25 cellular contexts compared by ENCODE assay signal in the genomic region with DNA sequence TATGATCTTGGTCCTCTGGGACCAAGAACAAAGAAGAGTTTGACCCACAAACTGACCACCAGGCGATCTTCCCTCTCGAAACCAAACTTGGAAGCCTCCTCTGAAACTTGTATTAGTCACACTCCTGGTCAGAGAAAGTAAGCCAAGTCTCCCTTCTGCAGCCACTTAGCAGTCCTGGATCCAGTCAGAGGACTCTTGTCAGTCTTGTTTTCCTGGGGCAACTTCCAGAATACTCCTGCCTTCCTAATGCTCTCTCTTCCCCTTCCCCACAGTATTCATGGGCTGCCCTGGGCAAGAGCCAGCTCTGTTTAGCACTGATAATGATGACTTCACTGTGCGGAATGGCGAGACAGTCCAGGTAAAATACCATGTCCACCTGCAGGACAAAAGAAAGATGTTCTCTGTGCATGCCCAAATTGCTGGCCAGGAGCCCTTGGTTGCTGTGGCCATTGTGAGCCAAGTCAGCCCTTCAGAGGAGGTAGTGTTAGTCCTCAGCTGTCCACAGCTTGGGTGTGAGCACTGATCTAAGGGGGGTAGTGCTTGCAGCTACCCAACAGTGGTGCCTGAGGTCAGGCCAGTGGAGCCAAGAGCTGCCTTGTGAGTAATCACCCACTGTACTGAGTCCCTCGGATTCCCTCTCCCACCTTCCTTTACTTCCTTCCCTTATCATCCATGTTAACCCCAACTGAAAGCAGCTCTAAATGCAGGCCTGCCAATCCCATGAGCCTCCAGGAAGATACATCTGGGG. TPM values are rescaled to one million over a fixed set of nuclear protein-coding genes. Genes with fewer than 3 reads are reported as not detected.
A peak's percentile ranks its signal among the peaks of the same experiment; 100 is the strongest.
DNase-seq lines count a peak whose midpoint lies in the region; FAIRE-seq and TF ChIP-seq lines count a peak whose summit lies in the region.
"Had no signal": no experiment of that assay in that cellular context is flagged by ENCODE, and none has a peak within 500 bp of the region (broad histone marks: within the 10 kb centered on the region; RNA-seq: fewer than 3 reads in every experiment).

No MANE protein-coding gene starts in this region.

- no peaks in the 10 kb centered on the region for H3K9me3 ChIP-seq in endodermal cell (ENCODE audit: control insufficient read depth, low read length)
- H3K9me3 ChIP-seq in neuronal stem cell (replicated peaks in 1 of 2; ENCODE audit: control insufficient read depth in 2 of 2, insufficient read depth in 1 of 2, low read depth in 1 of 2, low read length in 2 of 2): no peaks in the 10 kb centered on the region
- H3K9me3 ChIP-seq: ascending aorta, HAP-1, right lobe of liver, SJCRH30, transverse colon had no signal

- no peak for FAIRE-seq in H54 (lab: Jason Lieb, UNC)

- H3K36me3 ChIP-seq in endodermal cell (ENCODE audit: control insufficient read depth, insufficient read depth, low read length) (peaks cover 4% of the 10 kb centered on the region), neuronal stem cell (replicated peaks in 1 of 2; ENCODE audit: control insufficient read depth in 2 of 2, insufficient read depth in 2 of 2, low read length in 2 of 2) (no peaks in the 10 kb centered on the region)
- H3K36me3 ChIP-seq: ascending aorta, HAP-1, heart right ventricle, right lobe of liver, SJCRH30, transverse colon had no signal

- H3K36me3 Mint-ChIP-seq in endodermal cell (ENCODE audit: low read depth): peaks cover 58% of the 10 kb centered on the region
- H3K36me3 Mint-ChIP-seq: activated CD4-positive, alpha-beta memory T cell treated with anti-CD3 and anti-CD28 coated beads for 36 hours; activated naive CD8-positive, alpha-beta T cell; CD4-positive, alpha-beta memory T cell; natural killer cell treated with Interleukin-12 subunit alpha and Interleukin-12 subunit beta and Interleukin-15 and Interleukin-18, amount 100 ng/mL, for 72 hours had no signal

- H3K4me1 ChIP-seq in endodermal cell (ENCODE audit: control insufficient read depth, insufficient read depth, low read length) (no peaks in the 10 kb centered on the region), neuronal stem cell (ENCODE audit: control insufficient read depth in 2 of 2, insufficient read depth in 1 of 2, low read depth in 1 of 2, low read length in 2 of 2) (peaks cover 0 to 3% of the 10 kb centered on the region in 2 donors)
- H3K4me1 ChIP-seq: ascending aorta, HAP-1, heart right ventricle, right lobe of liver, SJCRH30, transverse colon had no signal

- no peak overlapping the region for H3K4me3 Mint-ChIP-seq in endodermal cell
- H3K4me3 Mint-ChIP-seq: activated CD4-positive, alpha-beta memory T cell treated with anti-CD3 and anti-CD28 coated beads for 36 hours; activated naive CD8-positive, alpha-beta T cell; CD4-positive, alpha-beta memory T cell; natural killer cell treated with Interleukin-12 subunit alpha and Interleukin-12 subunit beta and Interleukin-15 and Interleukin-18, amount 100 ng/mL, for 72 hours; stimulated activated naive CD8-positive, alpha-beta T cell treated with anti-CD3 and anti-CD28 coated beads, Interleukin-15, Interleukin-2, amounts not matched to agents 100 ng/mL and 50 ng/mL, for 24 hours had no signal

- TF ChIP-seq CTCF in GM12865 (IDR thresholded peaks at IDR 0.05; ENCODE audit: insufficient read depth, low read depth, low read length, missing control alignments) (no peak), endodermal cell (conservative IDR thresholded peaks at IDR 0.05) (no peak)

- H3K9me3 Mint-ChIP-seq in endodermal cell: no peaks in the 10 kb centered on the region
- H3K9me3 Mint-ChIP-seq: activated CD4-positive, alpha-beta memory T cell treated with anti-CD3 and anti-CD28 coated beads for 36 hours; activated T-helper 2 cell treated with anti-CD3 and anti-CD28 coated beads, Interferon-gamma antibody, Interleukin-2, Interleukin-4, amounts not matched to agents 10 μg/mL and 5 μg/mL and 100 μg/mL, durations not matched to agents 14 hours and 24 hours and 36 hours; CD4-positive, alpha-beta memory T cell; natural killer cell treated with Interleukin-12 subunit alpha and Interleukin-12 subunit beta and Interleukin-15 and Interleukin-18, amount 100 ng/mL, for 72 hours; stimulated activated naive CD8-positive, alpha-beta T cell treated with anti-CD3 and anti-CD28 coated beads, Interleukin-15, Interleukin-2, amounts not matched to agents 100 ng/mL and 50 ng/mL, for 24 hours had no signal

- H2BK120ac ChIP-seq in neuronal stem cell (ENCODE audit: low read depth, low read length): no peak overlapping the region

- no peaks in the 10 kb centered on the region for H3K79me1 ChIP-seq in neuronal stem cell (ENCODE audit: low read depth, low read length)

- no peaks in the 10 kb centered on the region for H3K4me1 Mint-ChIP-seq in endodermal cell
- H3K4me1 Mint-ChIP-seq: CD4-positive, alpha-beta memory T cell had no signal

- H3K23ac ChIP-seq in neuronal stem cell (ENCODE audit: low read depth, low read length, poor library complexity): no peak overlapping the region

- no peak overlapping the region for H3K4ac ChIP-seq in neuronal stem cell (ENCODE audit: low read length)

- H2AK5ac ChIP-seq in neuronal stem cell (ENCODE audit: low read depth, low read length): no peak overlapping the region

- H3K9ac ChIP-seq in endodermal cell (ENCODE audit: extremely low read depth, low read length, poor library complexity, severe bottlenecking) (no peak overlapping the region), neuronal stem cell (ENCODE audit: low read depth, low read length, poor library complexity) (no peak overlapping the region)

- no peak overlapping the region for H2AFZ ChIP-seq in neuronal stem cell (ENCODE audit: low read length)

- no peaks in the 10 kb centered on the region for H3K27me3 Mint-ChIP-seq in endodermal cell (ENCODE audit: insufficient read depth)

- 94% methylated on average over 4 to 5 of the region's 5 CpGs for WGBS in endodermal cell (ENCODE audit: insufficient coverage in 1 of 2, insufficient read length in 1 of 2), 2 experiments
- WGBS in neuronal stem cell (ENCODE audit: extremely low coverage in 2 of 2, insufficient read length in 2 of 2, insufficient replicate concordance in 1 of 2), 2 donors: no CpG with 5 or more reads among the region's 5 CpGs

- H2BK12ac ChIP-seq in neuronal stem cell (ENCODE audit: low read length): no peak overlapping the region

- no peak overlapping the region for H4K8ac ChIP-seq in neuronal stem cell (ENCODE audit: low read depth, low read length)

- H2BK5ac ChIP-seq in neuronal stem cell (ENCODE audit: low read length): no peak overlapping the region

- H3K18ac ChIP-seq in neuronal stem cell (ENCODE audit: low read length): peak overlapping the region; percentile 2

- no peak overlapping the region for H3K4me3 ChIP-seq in GM12865 (ENCODE audit: low read depth, low read length)
- H3K4me3 ChIP-seq in endodermal cell (ENCODE audit: low read length): no peak overlapping the region
- no peak overlapping the region for H3K4me3 ChIP-seq in neuronal stem cell (ENCODE audit: low read length in 2 of 2)
- H3K4me3 ChIP-seq: ascending aorta, dorsolateral prefrontal cortex, HAP-1, heart right ventricle, right lobe of liver, SJCRH30, transverse colon had no signal

- H4K91ac ChIP-seq in neuronal stem cell (ENCODE audit: low read depth, low read length, poor library complexity): no peak overlapping the region

- H3K27me3 ChIP-seq in endodermal cell (ENCODE audit: control insufficient read depth, insufficient read depth, low read length, poor library complexity, severe bottlenecking): no peaks in the 10 kb centered on the region
- H3K27me3 ChIP-seq in neuronal stem cell (ENCODE audit: control insufficient read depth in 3 of 3, insufficient read depth in 3 of 3, low read depth in 1 of 3, low read length in 3 of 3): no peaks in the 10 kb centered on the region
- H3K27me3 ChIP-seq: ascending aorta, dorsolateral prefrontal cortex, right lobe of liver, SJCRH30, transverse colon had no signal

- H3K4me2 ChIP-seq in neuronal stem cell (ENCODE audit: insufficient read depth, low read length, poor library complexity, severe bottlenecking): no peak overlapping the region

- no peak overlapping the region for H3K14ac ChIP-seq in neuronal stem cell (ENCODE audit: low read length)

- H3K27ac ChIP-seq in endodermal cell (ENCODE audit: low read depth, low read length) (no peak overlapping the region), neuronal stem cell (replicated peaks; ENCODE audit: low read length) (no peak overlapping the region)
- H3K27ac ChIP-seq: ascending aorta, dorsolateral prefrontal cortex, heart right ventricle, right lobe of liver, SJCRH30, transverse colon had no signal

- H2BK15ac ChIP-seq in neuronal stem cell (ENCODE audit: low read length): peak overlapping the region; percentile 38

- peak overlapping the region; percentile 35 for H3K27ac Mint-ChIP-seq in endodermal cell
- H3K27ac Mint-ChIP-seq: activated CD4-positive, alpha-beta memory T cell treated with anti-CD3 and anti-CD28 coated beads for 36 hours; activated naive CD8-positive, alpha-beta T cell; activated T-helper 2 cell treated with anti-CD3 and anti-CD28 coated beads, Interferon-gamma antibody, Interleukin-2, Interleukin-4, amounts not matched to agents 10 μg/mL and 5 μg/mL and 100 μg/mL, durations not matched to agents 14 hours and 24 hours and 36 hours; CD4-positive, alpha-beta memory T cell; natural killer cell treated with Interleukin-12 subunit alpha and Interleukin-12 subunit beta and Interleukin-15 and Interleukin-18, amount 100 ng/mL, for 72 hours; stimulated activated naive CD8-positive, alpha-beta T cell treated with anti-CD3 and anti-CD28 coated beads, Interleukin-15, Interleukin-2, amounts not matched to agents 100 ng/mL and 50 ng/mL, for 24 hours had no signal

- DNase-seq in GM12865 (ENCODE audit: low read depth) (peak; percentile 35), M059J (ENCODE audit: low read depth) (peak; percentile 57), endodermal cell (no peak), neuronal stem cell (ENCODE audit: low spot score) (no peak), SHP77 treated with DMSO at 0.1 percent for 48 hours (lab: John Stamatoyannopoulos, UW) (no peak), NCI-H2081 treated with DMSO at 0.1 percent for 48 hours (lab: John Stamatoyannopoulos, UW) (no peak), H54 (ENCODE audit: insufficient read length, low spot score) (no peak)
- DNase-seq: activated CD4-positive, alpha-beta memory T cell treated with anti-CD3 and anti-CD28 coated beads for 36 hours; CD4-positive, alpha-beta memory T cell; cerebellar nuclear complex; dorsolateral prefrontal cortex; heart right ventricle; IMR-90; midbrain; NCI-H1417; NCI-H446 treated with DMSO at 0.1 percent for 48 hours; right lobe of liver; SJCRH30; transverse colon had no signal

- no peak for TF ChIP-seq POLR2A in H54 (IDR thresholded peaks at IDR 0.05; ENCODE audit: low read depth, low read length)

RNA-seq across cellular contexts. Expression of a gene that starts 31.2 kb away (rescaled TPM):
- 3.1 and 3.9 TPM in 2 replicates for total RNA-seq in M059J (2014; rRNA removed; shearing (Covaris generic))
- 10 to 100 TPM; 79.6 to 88.1 TPM for total RNA-seq in endodermal cell
- 13.0 TPM for polyA plus RNA-seq in endodermal cell (2013, experiment 1 of 2)
- polyA plus RNA-seq in endodermal cell (2013, experiment 2 of 2): 8.5 TPM
- polyA plus RNA-seq in neuronal stem cell (2013, experiment 1 of 2): 11.8 TPM
- polyA plus RNA-seq in neuronal stem cell (2013, experiment 2 of 2): 10.5 TPM
- total RNA-seq: ascending aorta, IMR-90 had no signal
- polyA plus RNA-seq: CD4-positive, alpha-beta memory T cell; IMR-90 had no signal

Comparison
In these comparisons a context has a peak if more than half of its experiments do, and no peak if none do; other contexts are left out.
1. DNase-seq: peak in GM12865 (single experiment) and M059J (single experiment); none in endodermal cell (single experiment), neuronal stem cell (single experiment), SHP77 treated with DMSO at 0.1 percent for 48 hours (single experiment), NCI-H2081 treated with DMSO at 0.1 percent for 48 hours (single experiment) and H54 (single experiment).
2. RNA of a gene that starts 31.2 kb away (total RNA-seq): 79.6 to 88.1 TPM in endodermal cell; 3.1 to 3.9 TPM in M059J; every median in the first group is over 10 times any median in the second.